ENCODE assay signal across 1 cellular context in the genomic region with DNA sequence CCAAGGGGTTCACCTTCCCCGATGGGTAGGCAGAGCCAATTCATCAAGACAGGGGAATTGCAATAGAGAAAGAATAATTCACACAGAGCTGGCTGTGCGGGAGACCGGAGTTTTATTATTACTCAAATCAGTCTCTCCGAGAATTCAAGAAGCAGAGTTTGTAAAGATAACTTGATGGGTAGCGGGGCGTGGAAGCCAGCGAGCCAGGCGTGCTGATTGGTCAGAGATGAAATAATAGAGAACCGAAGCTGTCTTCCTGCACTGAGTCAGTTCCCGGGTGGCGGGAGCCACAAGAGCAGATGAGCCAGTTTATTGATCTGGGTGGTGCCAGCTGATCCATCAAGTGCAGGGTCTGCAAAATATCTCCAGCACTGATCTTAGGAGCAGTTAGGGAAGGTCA.
A peak's percentile ranks its signal among the peaks of the same experiment; 100 is the strongest.
TF ChIP-seq lines count a peak whose summit lies in the region.

No MANE protein-coding gene starts in this region.

TF ChIP-seq in HEK293, 187 proteins besides CTCF, POLR2A, EP300 and RAD21:
- TF ChIP-seq SETDB1 (IDR thresholded peaks at IDR 0.05; ENCODE audit: insufficient read length, low read length): peak; percentile 31
